Comparison of ENCODE assay signal across 16 cellular contexts in the genomic region with DNA sequence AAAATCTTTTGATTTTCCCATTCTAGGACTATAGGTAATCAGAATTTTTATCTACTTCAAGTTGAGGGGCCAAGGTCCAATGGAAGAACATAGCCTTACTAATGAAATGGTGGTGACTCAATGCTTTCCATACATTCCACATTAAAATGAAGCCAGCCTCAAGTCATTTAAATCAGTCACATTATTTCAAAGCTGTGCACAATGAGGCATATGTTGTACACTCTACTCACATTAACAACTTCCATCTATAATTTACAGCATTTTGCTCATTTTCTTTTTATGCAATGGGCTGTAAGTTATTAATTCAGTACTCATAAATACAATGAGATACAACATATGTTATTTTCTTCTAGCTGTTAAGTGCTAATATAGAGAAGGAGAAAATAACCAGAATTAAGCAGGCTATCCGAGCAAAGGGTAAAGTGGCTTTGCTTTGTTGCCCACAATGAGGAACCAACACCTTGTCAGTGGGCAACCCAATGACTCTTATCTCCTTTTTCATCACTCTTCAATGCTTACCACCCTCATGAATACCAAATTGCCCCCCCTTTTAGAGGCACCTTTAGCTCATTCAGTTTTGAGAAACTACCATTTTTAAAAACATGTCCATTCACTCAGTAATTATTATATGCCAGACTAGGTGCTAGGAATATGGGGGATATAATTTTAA.
"Had no signal": no experiment of that assay in that cellular context is flagged by ENCODE, and none has a peak within 500 bp of the region (broad histone marks: within the 10 kb centered on the region; RNA-seq: fewer than 3 reads in every experiment).

No MANE protein-coding gene starts in this region.

- ATAC-seq: activated T-helper 17 cell treated with anti-CD3 and anti-CD28 coated beads, Interleukin-2, amount 50 U/mL, for 72 hours; gastroesophageal sphincter had no signal

- H3K4me3 ChIP-seq: coronary artery, gastroesophageal sphincter, suprapubic skin had no signal

- H3K9me3 ChIP-seq: gastroesophageal sphincter, suprapubic skin had no signal

- H3K9ac ChIP-seq: parathyroid adenoma had no signal

- H3K27me3 ChIP-seq: gastroesophageal sphincter, suprapubic skin had no signal

- DNase-seq: activated CD4-positive, alpha-beta T cell treated with anti-CD3 and anti-CD28 coated beads for 48 hours; activated CD8-positive, alpha-beta memory T cell treated with anti-CD3 and anti-CD28 coated beads for 24 hours; activated naive CD4-positive, alpha-beta T cell treated with anti-CD3 and anti-CD28 coated beads, Interleukin-2, amount 10 ng/mL, durations not matched to agents 7 days and 5 days; activated T-cell treated with anti-CD3 and anti-CD28 coated beads for 4 hours; central memory CD4-positive, alpha-beta T cell; effector CD8-positive, alpha-beta T cell; kidney; left ventricle myocardium superior; stimulated activated CD4-positive, alpha-beta T cell treated with anti-CD3 and anti-CD28 coated beads, Interleukin-1b, Interleukin-23, amount 100 ng/mL, for 48 hours; stimulated activated naive CD4-positive, alpha-beta T cell treated with Interleukin-2 at 50 U/mL for 16 hours; T-helper 1 cell had no signal

- H3K27ac ChIP-seq: coronary artery, parathyroid adenoma, suprapubic skin had no signal

- H3K4me1 ChIP-seq: suprapubic skin had no signal

- H2AFZ ChIP-seq: parathyroid adenoma had no signal
